ENCODE assay signal across 9 cellular contexts in genomic region chr5:35436441-35437057, GRCh38.
A peak's percentile ranks its signal among the peaks of the same experiment; 100 is the strongest.
DNase-seq lines count a peak whose midpoint lies in the region; ATAC-seq and TF ChIP-seq lines count a peak whose summit lies in the region.
"Had no signal": no experiment of that assay in that cellular context is flagged by ENCODE, and none has a peak within 500 bp of the region (broad histone marks: within the 10 kb centered on the region; RNA-seq: fewer than 3 reads in every experiment).

No MANE protein-coding gene starts in this region.

- ATAC-seq in GM19035 (IDR thresholded peaks at IDR 0.05; ENCODE audit: unreplicated experiment), result peak; percentile 71
- no peak for ATAC-seq in lung (ENCODE audit: insufficient read depth, low FRiP score)
- no peak for ATAC-seq in naive thymus-derived CD8-positive, alpha-beta T cell
- ATAC-seq in GM19023 (IDR thresholded peaks at IDR 0.05; ENCODE audit: unreplicated experiment), result no peak
- no peak for ATAC-seq in GM18909 (IDR thresholded peaks at IDR 0.05; ENCODE audit: poor library complexity, unreplicated experiment)

- H3K36me3 ChIP-seq in lung (ENCODE audit: control insufficient read depth in 2 of 2, insufficient read depth in 2 of 2, low read length in 2 of 2), result no peaks in the 10 kb centered on the region

- H3K4me3 ChIP-seq in astrocyte of the spinal cord (ENCODE audit: low read depth, low read length) (no peak overlapping the region), lung (no peak overlapping the region)

- H3K27me3 Mint-ChIP-seq in CD14-positive monocyte (ENCODE audit: low read depth in 3 of 3), result no peaks in the 10 kb centered on the region
- peaks cover 20 to 62% (median 36%) of the 10 kb centered on the region in 5 donors for H3K27me3 Mint-ChIP-seq in naive thymus-derived CD8-positive, alpha-beta T cell

- in situ Hi-C loops in astrocyte of the spinal cord (cut with HindIII; ENCODE audit: low sequenced_read_pairs), result no loop called here

- H3K4me1 Mint-ChIP-seq in CD14-positive monocyte, result peaks cover 33% of the 10 kb centered on the region
- H3K4me1 Mint-ChIP-seq in naive thymus-derived CD8-positive, alpha-beta T cell, result no peaks in the 10 kb centered on the region
- H3K4me1 Mint-ChIP-seq: IgD-negative memory B cell had no signal

- POLR2A ChIA-PET in naive thymus-derived CD8-positive, alpha-beta T cell (lab: Charles Lee), result no interaction called here

- H3K9me3 ChIP-seq in lung (ENCODE audit: control insufficient read depth in 2 of 2, insufficient read depth in 1 of 2, low read length in 1 of 2), result no peaks in the 10 kb centered on the region

- H3K4me1 ChIP-seq in lung (ENCODE audit: control insufficient read depth in 2 of 2, insufficient read depth in 2 of 2, low read length in 2 of 2), result no peaks in the 10 kb centered on the region

- no peak overlapping the region for H3K27ac ChIP-seq in lung (ENCODE audit: low read depth in 1 of 2, low read length in 1 of 2)

- no peak for DNase-seq in CD14-positive monocyte (ENCODE audit: low spot score)
- DNase-seq in NCI-H1417 treated with DMSO at 0.1 percent for 48 hours (lab: John Stamatoyannopoulos, UW), result peak; percentile 31
- peak; percentile 11 for DNase-seq in astrocyte of the spinal cord (ENCODE audit: low read depth, low spot score)
- DNase-seq in lung (ENCODE audit: low spot score), result no peak
- DNase-seq in naive thymus-derived CD8-positive, alpha-beta T cell, result no peak

- H3K9me3 Mint-ChIP-seq in CD14-positive monocyte, result peaks cover 3 to 12% (median 7%) of the 10 kb centered on the region in 7 donors
- H3K9me3 Mint-ChIP-seq in naive thymus-derived CD8-positive, alpha-beta T cell, result peaks cover 0 to 11% (median 0%) of the 10 kb centered on the region in 9 donors

- no peak overlapping the region for H3K4me3 Mint-ChIP-seq in CD14-positive monocyte
- no peak overlapping the region for H3K4me3 Mint-ChIP-seq in naive thymus-derived CD8-positive, alpha-beta T cell
- H3K4me3 Mint-ChIP-seq: IgD-negative memory B cell had no signal

- H3K27me3 ChIP-seq in lung (ENCODE audit: control insufficient read depth, insufficient read depth), result no peaks in the 10 kb centered on the region

- 65 to 71% methylated on average over 6 of the region's 6 CpGs for WGBS in lung, 2 donors

- H3K36me3 Mint-ChIP-seq in CD14-positive monocyte, result peaks cover 0 to 7% of the 10 kb centered on the region in 2 donors
- H3K36me3 Mint-ChIP-seq in naive thymus-derived CD8-positive, alpha-beta T cell, result peaks cover 0 to 8% (median 0%) of the 10 kb centered on the region in 3 donors

- intact Hi-C loops in CD14-positive monocyte (cut with micrococcal nuclease), result loop anchor here in 1 of 2 donors (10.0 kb wide), 1 partner anchor 52 kb away; no protein-coding TSS in a partner anchor

- H3K27ac Mint-ChIP-seq in CD14-positive monocyte, result no peak overlapping the region
- H3K27ac Mint-ChIP-seq in naive thymus-derived CD8-positive, alpha-beta T cell, result no peak overlapping the region
- H3K27ac Mint-ChIP-seq: IgD-negative memory B cell had no signal

- TF ChIP-seq CTCF in CD14-positive monocyte (IDR thresholded peaks at IDR 0.05) (peak; percentile 77), astrocyte of the spinal cord (IDR thresholded peaks at IDR 0.05; ENCODE audit: low read depth, low read length) (peak; percentile 44), lung (IDR thresholded peaks at IDR 0.05; ENCODE audit: control extremely low read depth, extremely low read depth) (peak; percentile 14)

Comparison
In these comparisons a context has a peak if more than half of its experiments do, and no peak if none do; other contexts are left out.
1. DNase-seq: peak in NCI-H1417 treated with DMSO at 0.1 percent for 48 hours (single experiment) and astrocyte of the spinal cord (single experiment); none in CD14-positive monocyte (single experiment), lung (single experiment) and naive thymus-derived CD8-positive, alpha-beta T cell (0 of 10).
2. CTCF ChIP-seq: peak in every context shown above with its lines; median percentile 77 in CD14-positive monocyte; 44 in astrocyte of the spinal cord; 14 in lung.